ENCODE assay signal across 25 cellular contexts in genomic region chr17:40961586-40961985, GRCh38. TPM values are rescaled to one million over a fixed set of nuclear protein-coding genes. Genes with fewer than 3 reads are reported as not detected.
"Had no signal": no experiment of that assay in that cellular context is flagged by ENCODE, and none has a peak within 500 bp of the region (broad histone marks: within the 10 kb centered on the region; RNA-seq: fewer than 3 reads in every experiment).

No MANE protein-coding gene starts in this region.

- ATAC-seq: esophagus mucosa; gastrocnemius medialis; heart right ventricle; left lobe of liver; naive thymus-derived CD8-positive, alpha-beta T cell; right cardiac atrium had no signal

- DNase-seq: cortex of kidney; dorsolateral prefrontal cortex; effector CD8-positive, alpha-beta T cell; gastrocnemius medialis; heart right ventricle; hypothalamus; mammary epithelial cell; naive thymus-derived CD8-positive, alpha-beta T cell; right cardiac atrium; small intestine; stimulated activated CD4-positive, alpha-beta T cell treated with anti-CD3 and anti-CD28 coated beads, Interleukin-12 subunit alpha, Interleukin-12 subunit beta, amount 100 ng/mL, for 4 hours; stimulated activated naive CD4-positive, alpha-beta T cell; stomach; substantia nigra; trophoblast cell had no signal

- H3K27me3 ChIP-seq: gastrocnemius medialis, stomach had no signal

- H3K4me3 ChIP-seq: dorsolateral prefrontal cortex, gastrocnemius medialis, heart right ventricle, stomach, thoracic aorta had no signal

- H3K27ac ChIP-seq: dorsolateral prefrontal cortex, gastrocnemius medialis, heart right ventricle, neutrophil, stomach, thoracic aorta had no signal

- H3K36me3 ChIP-seq: gastrocnemius medialis, heart right ventricle, neutrophil, stomach, thoracic aorta had no signal

- H3K9me3 ChIP-seq: gastrocnemius medialis, heart right ventricle, neutrophil, stomach, thoracic aorta had no signal

- H3K4me1 ChIP-seq: gastrocnemius medialis, heart right ventricle, stomach had no signal

RNA-seq across cellular contexts. Expression of gene KRT39, which starts 5.2 kb away (rescaled TPM):
- total RNA-seq: esophagus mucosa; fibroblast of villous mesenchyme; gastrocnemius medialis; heart right ventricle; left lobe of liver; mesenteric fat pad; mononuclear cell; naive thymus-derived CD8-positive, alpha-beta T cell; posterior vena cava; right cardiac atrium; stomach; thoracic aorta had no signal
- polyA plus RNA-seq: heart right ventricle; mammary epithelial cell; naive thymus-derived CD8-positive, alpha-beta T cell; neural cell; right cardiac atrium; stomach had no signal

RNA-seq across cellular contexts. Expression of gene KRT40, which starts 22.5 kb away (rescaled TPM):
- total RNA-seq: esophagus mucosa; fibroblast of villous mesenchyme; gastrocnemius medialis; heart right ventricle; left lobe of liver; mesenteric fat pad; naive thymus-derived CD8-positive, alpha-beta T cell; posterior vena cava; right cardiac atrium; stomach; thoracic aorta had no signal
- polyA plus RNA-seq: heart right ventricle; mammary epithelial cell; naive thymus-derived CD8-positive, alpha-beta T cell; neural cell; right cardiac atrium had no signal

RNA-seq across cellular contexts. Expression of gene KRT23, which starts 24.1 kb away (rescaled TPM):
- total RNA-seq: naive thymus-derived CD8-positive, alpha-beta T cell; right cardiac atrium; stomach had no signal
- polyA plus RNA-seq: naive thymus-derived CD8-positive, alpha-beta T cell; right cardiac atrium had no signal

RNA-seq across cellular contexts. Expression of gene KRTAP3-3, which starts 32.4 kb away (rescaled TPM):
- total RNA-seq: dorsolateral prefrontal cortex; esophagus mucosa; fibroblast of villous mesenchyme; gastrocnemius medialis; heart right ventricle; left lobe of liver; mammary epithelial cell; mesenteric fat pad; naive thymus-derived CD8-positive, alpha-beta T cell; osteoblast; posterior vena cava; right cardiac atrium; stomach; thoracic aorta had no signal
- polyA plus RNA-seq: heart right ventricle; mammary epithelial cell; naive thymus-derived CD8-positive, alpha-beta T cell; neural cell; right cardiac atrium; small intestine; stomach had no signal

RNA-seq across cellular contexts. Expression of gene KRTAP3-2, which starts 38.1 kb away (rescaled TPM):
- total RNA-seq: dorsolateral prefrontal cortex; esophagus mucosa; fibroblast of villous mesenchyme; gastrocnemius medialis; heart right ventricle; left lobe of liver; mammary epithelial cell; mesenteric fat pad; mononuclear cell; naive thymus-derived CD8-positive, alpha-beta T cell; osteoblast; posterior vena cava; right cardiac atrium; stomach; thoracic aorta had no signal
- polyA plus RNA-seq: heart right ventricle; mammary epithelial cell; naive thymus-derived CD8-positive, alpha-beta T cell; neural cell; right cardiac atrium; small intestine; stomach had no signal
